In genomic region chr2:128536925-128537620, GRCh38 we compare ENCODE assay signal across 9 cellular contexts.
DNase-seq lines count a peak whose midpoint lies in the region; ATAC-seq and TF ChIP-seq lines count a peak whose summit lies in the region.
"Had no signal": no experiment of that assay in that cellular context is flagged by ENCODE, and none has a peak within 500 bp of the region (broad histone marks: within the 10 kb centered on the region; RNA-seq: fewer than 3 reads in every experiment).

No MANE protein-coding gene starts in this region.

- in situ Hi-C loops in Panc1 (cut with HindIII; ENCODE audit: low pct_unique_long_range_greater_than_20kb, low sequenced_read_pairs) = no loop called here

- H3K4me3 ChIP-seq in Panc1 (ENCODE audit: low read depth in 2 of 2, low read length in 2 of 2) (no peak overlapping the region), fibroblast of pulmonary artery (replicated peaks; ENCODE audit: low read depth, low read length) (no peak overlapping the region)

- H3K27ac ChIP-seq in Panc1 (ENCODE audit: low read length) = no peak overlapping the region

- no TSS peak for BruUV-seq in Panc1 (replicated peaks; lab: Mats Ljungman, UMichigan)

- peak; percentile 22 for DNase-seq in activated T-cell treated with anti-CD3 and anti-CD28 coated beads for 48 hours (ENCODE audit: low read depth)
- no peak for DNase-seq in activated T-cell treated with anti-CD3 and anti-CD28 coated beads, Interleukin-2, amount 50 U/mL, for 1 hour
- DNase-seq in Panc1 (ENCODE audit: low read depth, low spot score) = no peak
- peak; percentile 89 for DNase-seq in fibroblast of pulmonary artery (ENCODE audit: low read depth)
- no peak for DNase-seq in stimulated activated effector memory CD8-positive, alpha-beta T cell treated with anti-CD3 and anti-CD28 coated beads, Interleukin-12 subunit alpha, Interleukin-12 subunit beta, amount 100 ng/mL, for 72 hours (ENCODE audit: low spot score in 2 of 2)
- DNase-seq in NCI-H446 treated with DMSO at 0.1 percent for 48 hours (lab: John Stamatoyannopoulos, UW) = no peak
- no peak for DNase-seq in NCI-H1048 (lab: John Stamatoyannopoulos, UW)
- DNase-seq: NCI-H2081 treated with DMSO at 0.1 percent for 48 hours had no signal

- no peaks in the 10 kb centered on the region for H3K4me1 ChIP-seq in Panc1 (ENCODE audit: control insufficient read depth, insufficient read depth, low read length)

- no peak overlapping the region for H3K27ac Mint-ChIP-seq in stimulated activated effector memory CD8-positive, alpha-beta T cell treated with anti-CD3 and anti-CD28 coated beads, Interleukin-12 subunit alpha, Interleukin-12 subunit beta, amount 100 ng/mL, for 72 hours

- POLR2A ChIA-PET in Panc1 (lab: Charles Lee) = no interaction called here

- intact Hi-C loops in Panc1 (cut with micrococcal nuclease; ENCODE audit: unreplicated experiment) = no loop called here

- peaks cover 8% of the 10 kb centered on the region for H3K4me1 Mint-ChIP-seq in stimulated activated effector memory CD8-positive, alpha-beta T cell treated with anti-CD3 and anti-CD28 coated beads, Interleukin-12 subunit alpha, Interleukin-12 subunit beta, amount 100 ng/mL, for 72 hours

- no peaks in the 10 kb centered on the region for H3K9me3 Mint-ChIP-seq in stimulated activated effector memory CD8-positive, alpha-beta T cell treated with anti-CD3 and anti-CD28 coated beads, Interleukin-12 subunit alpha, Interleukin-12 subunit beta, amount 100 ng/mL, for 72 hours

- H3K36me3 Mint-ChIP-seq in stimulated activated effector memory CD8-positive, alpha-beta T cell treated with anti-CD3 and anti-CD28 coated beads, Interleukin-12 subunit alpha, Interleukin-12 subunit beta, amount 100 ng/mL, for 72 hours = no peaks in the 10 kb centered on the region

- CTCF ChIA-PET in Panc1 (lab: Charles Lee) = no interaction called here

- no peaks in the 10 kb centered on the region for H3K27me3 ChIP-seq in Panc1 (ENCODE audit: control insufficient read depth, insufficient read depth, low read length)

- no peaks in the 10 kb centered on the region for H3K36me3 ChIP-seq in Panc1 (ENCODE audit: control insufficient read depth, insufficient read depth, low read length)

- TF ChIP-seq CTCF in Panc1 (IDR thresholded peaks at IDR 0.05) (no peak), fibroblast of pulmonary artery (IDR thresholded peaks at IDR 0.05; ENCODE audit: low read length, missing control alignments) (no peak)

- H3K9me3 ChIP-seq in Panc1 (ENCODE audit: control insufficient read depth, insufficient read depth, low read depth, low read length) = no peaks in the 10 kb centered on the region

- H3K4me3 Mint-ChIP-seq in stimulated activated effector memory CD8-positive, alpha-beta T cell treated with anti-CD3 and anti-CD28 coated beads, Interleukin-12 subunit alpha, Interleukin-12 subunit beta, amount 100 ng/mL, for 72 hours = no peak overlapping the region

- ATAC-seq in Panc1 = peak; percentile 92
- peak; percentile 82 for ATAC-seq in stimulated activated effector memory CD8-positive, alpha-beta T cell treated with anti-CD3 and anti-CD28 coated beads, Interleukin-12 subunit alpha, Interleukin-12 subunit beta, amount 100 ng/mL, for 72 hours
- ATAC-seq in HG03045 (IDR thresholded peaks at IDR 0.05; ENCODE audit: unreplicated experiment) = no peak

Comparison
In these comparisons a context has a peak if more than half of its experiments do, and no peak if none do; other contexts are left out.
1. DNase-seq: peak in activated T-cell treated with anti-CD3 and anti-CD28 coated beads for 48 hours (single experiment) and fibroblast of pulmonary artery (single experiment); none in activated T-cell treated with anti-CD3 and anti-CD28 coated beads, Interleukin-2, amount 50 U/mL, for 1 hour (single experiment), Panc1 (single experiment), stimulated activated effector memory CD8-positive, alpha-beta T cell treated with anti-CD3 and anti-CD28 coated beads, Interleukin-12 subunit alpha, Interleukin-12 subunit beta, amount 100 ng/mL, for 72 hours (0 of 2), NCI-H446 treated with DMSO at 0.1 percent for 48 hours (single experiment) and NCI-H1048 (single experiment).